9 cellular contexts compared by ENCODE assay signal in genomic region chr20:58818585-58819285, GRCh38. TPM values are rescaled to one million over a fixed set of nuclear protein-coding genes. Genes with fewer than 3 reads are reported as not detected.
A peak's percentile ranks its signal among the peaks of the same experiment; 100 is the strongest.
DNase-seq lines count a peak whose midpoint lies in the region; TF ChIP-seq lines count a peak whose summit lies in the region.
"Had no signal": no experiment of that assay in that cellular context is flagged by ENCODE, and none has a peak within 500 bp of the region (broad histone marks: within the 10 kb centered on the region; RNA-seq: fewer than 3 reads in every experiment).

No MANE protein-coding gene starts in this region.

- H3K4me2 ChIP-seq in osteoblast (ENCODE audit: insufficient read depth, low read length): no peak overlapping the region

- H3K4me3 ChIP-seq in osteoblast (ENCODE audit: insufficient read depth, low read length) (no peak overlapping the region), endodermal cell (ENCODE audit: low read length) (no peak overlapping the region)
- H3K4me3 ChIP-seq: skin epidermis had no signal

- H4K20me1 ChIP-seq in osteoblast (ENCODE audit: insufficient read depth, low read length): peaks cover 6% of the 10 kb centered on the region

- peaks cover 2% of the 10 kb centered on the region for H3K4me1 Mint-ChIP-seq in endodermal cell

- H3K4me3 Mint-ChIP-seq in endodermal cell: no peak overlapping the region

- WGBS in endodermal cell (ENCODE audit: insufficient coverage in 1 of 2, insufficient read length in 1 of 2), 2 experiments: 91 to 92% methylated on average over 4 to 8 of the region's 8 CpGs

- no peaks in the 10 kb centered on the region for H3K36me3 ChIP-seq in osteoblast (ENCODE audit: insufficient read depth, low read length)
- H3K36me3 ChIP-seq in endodermal cell (ENCODE audit: control insufficient read depth, insufficient read depth, low read length): peaks cover 6% of the 10 kb centered on the region

- H3K9ac ChIP-seq in endodermal cell (ENCODE audit: extremely low read depth, low read length, poor library complexity, severe bottlenecking): no peak overlapping the region

- no peak overlapping the region for H3K27ac Mint-ChIP-seq in endodermal cell

- H3K27ac ChIP-seq in osteoblast (ENCODE audit: low read depth, low read length) (no peak overlapping the region), endodermal cell (ENCODE audit: low read depth, low read length) (no peak overlapping the region)

- H3K27me3 Mint-ChIP-seq in endodermal cell (ENCODE audit: insufficient read depth): no peaks in the 10 kb centered on the region

- TF ChIP-seq CTCF in osteoblast (IDR thresholded peaks at IDR 0.05; ENCODE audit: extremely low read depth, low read depth, low read length) (no peak), endodermal cell (conservative IDR thresholded peaks at IDR 0.05) (no peak)

- peaks cover 23% of the 10 kb centered on the region for H3K36me3 Mint-ChIP-seq in endodermal cell (ENCODE audit: low read depth)

- H3K27me3 ChIP-seq in osteoblast (ENCODE audit: insufficient read depth, low read length): peaks cover 3% of the 10 kb centered on the region
- H3K27me3 ChIP-seq in endodermal cell (ENCODE audit: control insufficient read depth, insufficient read depth, low read length, poor library complexity, severe bottlenecking): no peaks in the 10 kb centered on the region

- no peaks in the 10 kb centered on the region for H3K79me2 ChIP-seq in osteoblast (ENCODE audit: insufficient read depth, low read length)

- H3K9me3 ChIP-seq in osteoblast (ENCODE audit: low read depth, low read length): no peaks in the 10 kb centered on the region
- H3K9me3 ChIP-seq in endodermal cell (ENCODE audit: control insufficient read depth, low read length): no peaks in the 10 kb centered on the region

- DNase-seq in AG20443 (ENCODE audit: low spot score) (peak; percentile 59), LoVo (ENCODE audit: low spot score) (peak; percentile 5), osteoblast (ENCODE audit: insufficient read length, low spot score, missing footprints) (peak; percentile 94), HT-29 (ENCODE audit: low spot score) (no peak), NAMALWA (ENCODE audit: low spot score) (no peak), activated gamma-delta T cell treated with Interleukin-2 at 50 U/mL for 16 hours (no peak), endodermal cell (no peak)
- DNase-seq in activated naive CD4-positive, alpha-beta T cell treated with anti-CD3 and anti-CD28 coated beads, Interleukin-2, amount 50 U/mL, for 16 hours: peak; percentile 28

- H3K4me1 ChIP-seq in osteoblast (ENCODE audit: insufficient read depth, low read length) (no peaks in the 10 kb centered on the region), endodermal cell (ENCODE audit: control insufficient read depth, insufficient read depth, low read length) (no peaks in the 10 kb centered on the region)

- H2AFZ ChIP-seq in osteoblast (ENCODE audit: low read length): no peak overlapping the region

- peaks cover 3% of the 10 kb centered on the region for H3K9me3 Mint-ChIP-seq in endodermal cell

RNA-seq across cellular contexts. Expression of gene GNAS-AS1, which starts 32.0 kb away (rescaled TPM):
- total RNA-seq in osteoblast: 0.72 and 1.5 TPM in 2 replicates
- total RNA-seq in HT-29 (2014; rRNA removed; shearing (Covaris generic)): not detected in 2 replicates
- 1 to 10 TPM; 9.3 to 9.7 TPM for total RNA-seq in endodermal cell
- polyA plus RNA-seq in endodermal cell (2013, experiment 1 of 2): 3.9 TPM
- polyA plus RNA-seq in endodermal cell (2013, experiment 2 of 2): 2.5 TPM

RNA-seq across cellular contexts. Expression of gene GNAS, which starts 33.8 kb away (rescaled TPM):
- total RNA-seq in osteoblast (366 and 374 TPM in 2 replicates), endodermal cell (1,000 to 10,000 TPM; 1,246 to 1,267 TPM)
- 805 and 888 TPM in 2 replicates for total RNA-seq in HT-29 (2014; rRNA removed; shearing (Covaris generic))
- 1,275 TPM for polyA plus RNA-seq in endodermal cell (2013, experiment 1 of 2)
- 1,251 TPM for polyA plus RNA-seq in endodermal cell (2013, experiment 2 of 2)

Comparison
In these comparisons a context has a peak if more than half of its experiments do, and no peak if none do; other contexts are left out.
1. DNase-seq: peak in AG20443 (single experiment), LoVo (single experiment), activated naive CD4-positive, alpha-beta T cell treated with anti-CD3 and anti-CD28 coated beads, Interleukin-2, amount 50 U/mL, for 16 hours (single experiment) and osteoblast (single experiment); none in HT-29 (single experiment), NAMALWA (single experiment), activated gamma-delta T cell treated with Interleukin-2 at 50 U/mL for 16 hours (single experiment) and endodermal cell (single experiment).